In genomic region chr11:29282088-29282487, GRCh38 we compare ENCODE assay signal across 14 cellular contexts.
DNase-seq lines count a peak whose midpoint lies in the region; ATAC-seq and TF ChIP-seq lines count a peak whose summit lies in the region.
"Had no signal": no experiment of that assay in that cellular context is flagged by ENCODE, and none has a peak within 500 bp of the region (broad histone marks: within the 10 kb centered on the region; RNA-seq: fewer than 3 reads in every experiment).

No MANE protein-coding gene starts in this region.

- no peak for ATAC-seq in stimulated activated effector memory CD8-positive, alpha-beta T cell treated with anti-CD3 and anti-CD28 coated beads, Interleukin-12 subunit alpha, Interleukin-12 subunit beta, amount 100 ng/mL, for 72 hours
- ATAC-seq in HG02763 (IDR thresholded peaks at IDR 0.05; ENCODE audit: unreplicated experiment) = no peak
- ATAC-seq: activated CD4-positive, CD25-positive, alpha-beta regulatory T cell treated with anti-CD3 and anti-CD28 coated beads, Interleukin-2, amount 50 U/mL, for 24 hours; left ventricle myocardium superior; upper lobe of right lung had no signal

- H3K27me3 Mint-ChIP-seq in activated naive CD4-positive, alpha-beta T cell treated with anti-CD3 and anti-CD28 coated beads for 36 hours (ENCODE audit: low read depth) = no peaks in the 10 kb centered on the region

- H3K9me3 Mint-ChIP-seq in stimulated activated effector memory CD8-positive, alpha-beta T cell treated with anti-CD3 and anti-CD28 coated beads, Interleukin-12 subunit alpha, Interleukin-12 subunit beta, amount 100 ng/mL, for 72 hours = peaks cover 12% of the 10 kb centered on the region
- H3K9me3 Mint-ChIP-seq in activated naive CD4-positive, alpha-beta T cell treated with anti-CD3 and anti-CD28 coated beads for 36 hours = peaks cover 5% of the 10 kb centered on the region

- TF ChIP-seq CTCF in AG10803 (conservative IDR thresholded peaks at IDR 0.05; ENCODE audit: low read length) = no peak

- no peak overlapping the region for H3K4me3 Mint-ChIP-seq in stimulated activated effector memory CD8-positive, alpha-beta T cell treated with anti-CD3 and anti-CD28 coated beads, Interleukin-12 subunit alpha, Interleukin-12 subunit beta, amount 100 ng/mL, for 72 hours
- no peak overlapping the region for H3K4me3 Mint-ChIP-seq in activated naive CD4-positive, alpha-beta T cell treated with anti-CD3 and anti-CD28 coated beads for 36 hours

- H3K4me3 ChIP-seq in AG10803 (ENCODE audit: low read length) = no peak overlapping the region
- H3K4me3 ChIP-seq: upper lobe of right lung had no signal

- DNase-seq in AG10803 (ENCODE audit: low read depth) = peak; percentile 88
- DNase-seq in HT1080 (ENCODE audit: low read depth) = peak; percentile 98
- peak; percentile 93 for DNase-seq in astrocyte of the hippocampus (ENCODE audit: low read depth, low spot score)
- peak; percentile 95 for DNase-seq in kidney glomerular epithelial cell (lab: John Stamatoyannopoulos, UW)
- no peak for DNase-seq in activated naive CD4-positive, alpha-beta T cell treated with anti-CD3 and anti-CD28 coated beads, Interleukin-2, amount 50 U/mL, for 16 hours
- DNase-seq in stimulated activated effector memory CD8-positive, alpha-beta T cell treated with anti-CD3 and anti-CD28 coated beads, Interleukin-12 subunit alpha, Interleukin-12 subunit beta, amount 100 ng/mL, for 72 hours (ENCODE audit: low spot score in 2 of 2) = no peak
- no peak for DNase-seq in activated naive CD4-positive, alpha-beta T cell treated with anti-CD3 and anti-CD28 coated beads for 36 hours
- DNase-seq: Caco-2; central memory CD4-positive, alpha-beta T cell; left ventricle myocardium superior; NCI-H2227 treated with DMSO at 0.1 percent for 48 hours; upper lobe of right lung had no signal

- CTCF ChIA-PET in activated naive CD4-positive, alpha-beta T cell treated with anti-CD3 and anti-CD28 coated beads for 36 hours (lab: Charles Lee) = no interaction called here

- intact Hi-C loops in activated naive CD4-positive, alpha-beta T cell treated with anti-CD3 and anti-CD28 coated beads for 36 hours (cut with micrococcal nuclease) = no loop called here

- no peaks in the 10 kb centered on the region for H3K36me3 Mint-ChIP-seq in stimulated activated effector memory CD8-positive, alpha-beta T cell treated with anti-CD3 and anti-CD28 coated beads, Interleukin-12 subunit alpha, Interleukin-12 subunit beta, amount 100 ng/mL, for 72 hours
- no peaks in the 10 kb centered on the region for H3K36me3 Mint-ChIP-seq in activated naive CD4-positive, alpha-beta T cell treated with anti-CD3 and anti-CD28 coated beads for 36 hours (ENCODE audit: low read depth)

- no peak overlapping the region for H3K27ac Mint-ChIP-seq in stimulated activated effector memory CD8-positive, alpha-beta T cell treated with anti-CD3 and anti-CD28 coated beads, Interleukin-12 subunit alpha, Interleukin-12 subunit beta, amount 100 ng/mL, for 72 hours
- H3K27ac Mint-ChIP-seq in activated naive CD4-positive, alpha-beta T cell treated with anti-CD3 and anti-CD28 coated beads for 36 hours = no peak overlapping the region

- no peaks in the 10 kb centered on the region for H3K4me1 Mint-ChIP-seq in stimulated activated effector memory CD8-positive, alpha-beta T cell treated with anti-CD3 and anti-CD28 coated beads, Interleukin-12 subunit alpha, Interleukin-12 subunit beta, amount 100 ng/mL, for 72 hours
- no peaks in the 10 kb centered on the region for H3K4me1 Mint-ChIP-seq in activated naive CD4-positive, alpha-beta T cell treated with anti-CD3 and anti-CD28 coated beads for 36 hours (ENCODE audit: low read depth)

Comparison
In these comparisons a context has a peak if more than half of its experiments do, and no peak if none do; other contexts are left out.
1. DNase-seq: peak in AG10803 (single experiment), HT1080 (single experiment), astrocyte of the hippocampus (single experiment) and kidney glomerular epithelial cell (single experiment); none in activated naive CD4-positive, alpha-beta T cell treated with anti-CD3 and anti-CD28 coated beads, Interleukin-2, amount 50 U/mL, for 16 hours (single experiment), stimulated activated effector memory CD8-positive, alpha-beta T cell treated with anti-CD3 and anti-CD28 coated beads, Interleukin-12 subunit alpha, Interleukin-12 subunit beta, amount 100 ng/mL, for 72 hours (0 of 2) and activated naive CD4-positive, alpha-beta T cell treated with anti-CD3 and anti-CD28 coated beads for 36 hours (single experiment).